1 cellular context compared by ENCODE assay signal in genomic region chr20:37651932-37652331, GRCh38.
TF ChIP-seq lines count a peak whose summit lies in the region.

No MANE protein-coding gene starts in this region.

TF ChIP-seq in HepG2, 621 proteins besides CTCF, POLR2A, EP300 and RAD21 (continued from another document and continues in another):
- no peak for TF ChIP-seq ZNF746 (CRISPR knock-in tag; IDR thresholded peaks at IDR 0.05)
- TF ChIP-seq SRSF9 (IDR thresholded peaks at IDR 0.05; ENCODE audit: borderline replicate concordance, insufficient read depth, low read depth, low read length, poor library complexity, severe bottlenecking), result no peak
- TF ChIP-seq NFRKB (IDR thresholded peaks at IDR 0.05), result no peak
- no peak for TF ChIP-seq ZNF20 (CRISPR knock-in tag; IDR thresholded peaks at IDR 0.05)
- TF ChIP-seq ZNF335 (CRISPR knock-in tag; IDR thresholded peaks at IDR 0.05), result no peak
- no peak for TF ChIP-seq HNF4G (IDR thresholded peaks at IDR 0.05; ENCODE audit: borderline replicate concordance, low read depth, low read length)
- no peak for TF ChIP-seq HNF4G (CRISPR knock-in tag; IDR thresholded peaks at IDR 0.05; ENCODE audit: borderline replicate concordance, low read depth)
- TF ChIP-seq, protein P1, sequence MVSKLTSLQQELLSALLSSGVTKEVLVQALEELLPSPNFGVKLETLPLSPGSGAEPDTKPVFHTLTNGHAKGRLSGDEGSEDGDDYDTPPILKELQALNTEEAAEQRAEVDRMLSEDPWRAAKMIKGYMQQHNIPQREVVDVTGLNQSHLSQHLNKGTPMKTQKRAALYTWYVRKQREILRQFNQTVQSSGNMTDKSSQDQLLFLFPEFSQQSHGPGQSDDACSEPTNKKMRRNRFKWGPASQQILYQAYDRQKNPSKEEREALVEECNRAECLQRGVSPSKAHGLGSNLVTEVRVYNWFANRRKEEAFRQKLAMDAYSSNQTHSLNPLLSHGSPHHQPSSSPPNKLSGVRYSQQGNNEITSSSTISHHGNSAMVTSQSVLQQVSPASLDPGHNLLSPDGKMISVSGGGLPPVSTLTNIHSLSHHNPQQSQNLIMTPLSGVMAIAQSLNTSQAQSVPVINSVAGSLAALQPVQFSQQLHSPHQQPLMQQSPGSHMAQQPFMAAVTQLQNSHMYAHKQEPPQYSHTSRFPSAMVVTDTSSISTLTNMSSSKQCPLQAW (CRISPR knock-in tag; IDR thresholded peaks at IDR 0.05), result no peak; the same call in 1 of the 2 replicates
- no peak for TF ChIP-seq ZNF724P (CRISPR knock-in tag; IDR thresholded peaks at IDR 0.05; ENCODE audit: borderline replicate concordance)
- TF ChIP-seq ZNF224 (CRISPR knock-in tag; IDR thresholded peaks at IDR 0.05), result no peak
- no peak for TF ChIP-seq ZSCAN21 (CRISPR knock-in tag; IDR thresholded peaks at IDR 0.05; ENCODE audit: borderline replicate concordance)
- TF ChIP-seq ZKSCAN1 (IDR thresholded peaks at IDR 0.05; ENCODE audit: low read length), result no peak
- TF ChIP-seq ZNF180 (CRISPR knock-in tag; IDR thresholded peaks at IDR 0.05; ENCODE audit: borderline replicate concordance, low read depth), result no peak
- no peak for TF ChIP-seq ZSCAN9 (CRISPR knock-in tag; IDR thresholded peaks at IDR 0.05; ENCODE audit: borderline replicate concordance)
- TF ChIP-seq SIN3A (IDR thresholded peaks at IDR 0.05; ENCODE audit: borderline replicate concordance, low read depth, low read length), result no peak
- TF ChIP-seq TEAD3 (CRISPR knock-in tag; optimal IDR thresholded peaks at IDR 0.05; ENCODE audit: borderline replicate concordance), result peak; percentile 49
- TF ChIP-seq ZNF652 (CRISPR knock-in tag; IDR thresholded peaks at IDR 0.05; ENCODE audit: borderline replicate concordance, low read depth), result no peak
- TF ChIP-seq ELK4 (CRISPR knock-in tag; IDR thresholded peaks at IDR 0.05; ENCODE audit: borderline replicate concordance), result no peak
- TF ChIP-seq ZNF317 (CRISPR knock-in tag; IDR thresholded peaks at IDR 0.05), result 0 out of 2 replicates have a peak, but pooled peaks have one; percentile 19
- TF ChIP-seq ZNF124 (CRISPR knock-in tag; IDR thresholded peaks at IDR 0.05), result no peak
- no peak for TF ChIP-seq POLR2AphosphoS2 (IDR thresholded peaks at IDR 0.05; ENCODE audit: low read depth, low read length)
- TF ChIP-seq ZBTB8A (CRISPR knock-in tag; IDR thresholded peaks at IDR 0.05; ENCODE audit: borderline replicate concordance, low read depth), result no peak
- no peak for TF ChIP-seq PHF5A (CRISPR knock-in tag; IDR thresholded peaks at IDR 0.05; ENCODE audit: low read depth, unreplicated experiment)
- no peak for TF ChIP-seq NCOA5 (CRISPR knock-in tag; IDR thresholded peaks at IDR 0.05)
- no peak for TF ChIP-seq ZNF670 (CRISPR knock-in tag; IDR thresholded peaks at IDR 0.05; ENCODE audit: borderline replicate concordance)
- peak; percentile 47 for TF ChIP-seq FOSL2 (CRISPR knock-in tag; IDR thresholded peaks at IDR 0.05)
- TF ChIP-seq EZH2 (conservative IDR thresholded peaks at IDR 0.05; ENCODE audit: low read depth, low read length), result no peak
- TF ChIP-seq SIX4 (CRISPR knock-in tag; IDR thresholded peaks at IDR 0.05), result no peak
- TF ChIP-seq KMT2B (CRISPR knock-in tag; IDR thresholded peaks at IDR 0.05), result no peak
- TF ChIP-seq, protein P2, sequence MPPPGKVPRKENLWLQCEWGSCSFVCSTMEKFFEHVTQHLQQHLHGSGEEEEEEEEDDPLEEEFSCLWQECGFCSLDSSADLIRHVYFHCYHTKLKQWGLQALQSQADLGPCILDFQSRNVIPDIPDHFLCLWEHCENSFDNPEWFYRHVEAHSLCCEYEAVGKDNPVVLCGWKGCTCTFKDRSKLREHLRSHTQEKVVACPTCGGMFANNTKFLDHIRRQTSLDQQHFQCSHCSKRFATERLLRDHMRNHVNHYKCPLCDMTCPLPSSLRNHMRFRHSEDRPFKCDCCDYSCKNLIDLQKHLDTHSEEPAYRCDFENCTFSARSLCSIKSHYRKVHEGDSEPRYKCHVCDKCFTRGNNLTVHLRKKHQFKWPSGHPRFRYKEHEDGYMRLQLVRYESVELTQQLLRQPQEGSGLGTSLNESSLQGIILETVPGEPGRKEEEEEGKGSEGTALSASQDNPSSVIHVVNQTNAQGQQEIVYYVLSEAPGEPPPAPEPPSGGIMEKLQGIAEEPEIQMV (CRISPR knock-in tag; IDR thresholded peaks at IDR 0.05; ENCODE audit: low read depth), result no peak
- no peak for TF ChIP-seq TP53 (CRISPR knock-in tag; conservative IDR thresholded peaks at IDR 0.05)
- no peak for TF ChIP-seq ZNF264 (CRISPR knock-in tag; IDR thresholded peaks at IDR 0.05)
- TF ChIP-seq ZNF607 (CRISPR knock-in tag; IDR thresholded peaks at IDR 0.05; ENCODE audit: borderline replicate concordance), result no peak
- TF ChIP-seq ZNF563 (CRISPR knock-in tag; IDR thresholded peaks at IDR 0.05), result no peak
- no peak for TF ChIP-seq RBAK (CRISPR knock-in tag; IDR thresholded peaks at IDR 0.05)
- TF ChIP-seq HDAC6 (IDR thresholded peaks at IDR 0.05; ENCODE audit: low read depth, low read length), result no peak
- TF ChIP-seq MTF1 (CRISPR knock-in tag; IDR thresholded peaks at IDR 0.05), result no peak
- no peak for TF ChIP-seq ZNF577 (CRISPR knock-in tag; IDR thresholded peaks at IDR 0.05; ENCODE audit: borderline replicate concordance, low read depth)
- TF ChIP-seq CHD2 (IDR thresholded peaks at IDR 0.05; ENCODE audit: low read depth, low read length), result 0 out of 2 replicates have a peak, but pooled peaks have one; percentile 29
- no peak for TF ChIP-seq NFATC3 (CRISPR knock-in tag; IDR thresholded peaks at IDR 0.05)
- no peak for TF ChIP-seq ZNF354B (CRISPR knock-in tag; IDR thresholded peaks at IDR 0.05)
- TF ChIP-seq ZFP91 (CRISPR knock-in tag; IDR thresholded peaks at IDR 0.05; ENCODE audit: borderline replicate concordance), result peak; percentile 34; the same call in 1 of the 2 replicates
- 0 out of 2 replicates have a peak, but pooled peaks have one; percentile 54 for TF ChIP-seq MIXL1 (CRISPR knock-in tag; IDR thresholded peaks at IDR 0.05)
- TF ChIP-seq, protein P3, sequence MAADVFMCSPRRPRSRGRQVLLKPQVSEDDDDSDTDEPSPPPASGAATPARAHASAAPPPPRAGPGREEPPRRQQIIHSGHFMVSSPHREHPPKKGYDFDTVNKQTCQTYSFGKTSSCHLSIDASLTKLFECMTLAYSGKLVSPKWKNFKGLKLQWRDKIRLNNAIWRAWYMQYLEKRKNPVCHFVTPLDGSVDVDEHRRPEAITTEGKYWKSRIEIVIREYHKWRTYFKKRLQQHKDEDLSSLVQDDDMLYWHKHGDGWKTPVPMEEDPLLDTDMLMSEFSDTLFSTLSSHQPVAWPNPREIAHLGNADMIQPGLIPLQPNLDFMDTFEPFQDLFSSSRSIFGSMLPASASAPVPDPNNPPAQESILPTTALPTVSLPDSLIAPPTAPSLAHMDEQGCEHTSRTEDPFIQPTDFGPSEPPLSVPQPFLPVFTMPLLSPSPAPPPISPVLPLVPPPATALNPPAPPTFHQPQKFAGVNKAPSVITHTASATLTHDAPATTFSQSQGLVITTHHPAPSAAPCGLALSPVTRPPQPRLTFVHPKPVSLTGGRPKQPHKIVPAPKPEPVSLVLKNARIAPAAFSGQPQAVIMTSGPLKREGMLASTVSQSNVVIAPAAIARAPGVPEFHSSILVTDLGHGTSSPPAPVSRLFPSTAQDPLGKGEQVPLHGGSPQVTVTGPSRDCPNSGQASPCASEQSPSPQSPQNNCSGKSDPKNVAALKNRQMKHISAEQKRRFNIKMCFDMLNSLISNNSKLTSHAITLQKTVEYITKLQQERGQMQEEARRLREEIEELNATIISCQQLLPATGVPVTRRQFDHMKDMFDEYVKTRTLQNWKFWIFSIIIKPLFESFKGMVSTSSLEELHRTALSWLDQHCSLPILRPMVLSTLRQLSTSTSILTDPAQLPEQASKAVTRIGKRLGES (CRISPR knock-in tag; IDR thresholded peaks at IDR 0.05; ENCODE audit: borderline replicate concordance), result no peak
- TF ChIP-seq, protein P4, sequence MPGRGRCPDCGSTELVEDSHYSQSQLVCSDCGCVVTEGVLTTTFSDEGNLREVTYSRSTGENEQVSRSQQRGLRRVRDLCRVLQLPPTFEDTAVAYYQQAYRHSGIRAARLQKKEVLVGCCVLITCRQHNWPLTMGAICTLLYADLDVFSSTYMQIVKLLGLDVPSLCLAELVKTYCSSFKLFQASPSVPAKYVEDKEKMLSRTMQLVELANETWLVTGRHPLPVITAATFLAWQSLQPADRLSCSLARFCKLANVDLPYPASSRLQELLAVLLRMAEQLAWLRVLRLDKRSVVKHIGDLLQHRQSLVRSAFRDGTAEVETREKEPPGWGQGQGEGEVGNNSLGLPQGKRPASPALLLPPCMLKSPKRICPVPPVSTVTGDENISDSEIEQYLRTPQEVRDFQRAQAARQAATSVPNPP (CRISPR knock-in tag; IDR thresholded peaks at IDR 0.05), result no peak
- TF ChIP-seq GPN1 (CRISPR knock-in tag; IDR thresholded peaks at IDR 0.05; ENCODE audit: borderline replicate concordance), result no peak
- no peak for TF ChIP-seq RNF219 (CRISPR knock-in tag; IDR thresholded peaks at IDR 0.05)
- no peak for TF ChIP-seq ZMAT3 (CRISPR knock-in tag; conservative IDR thresholded peaks at IDR 0.05)
- TF ChIP-seq TARDBP (CRISPR knock-in tag; IDR thresholded peaks at IDR 0.05), result peak; percentile 65; the same call in 1 of the 2 replicates
- TF ChIP-seq NR2F1 (CRISPR knock-in tag; IDR thresholded peaks at IDR 0.05), result no peak
- TF ChIP-seq FOXA1 (IDR thresholded peaks at IDR 0.05), result no peak
- no peak for TF ChIP-seq FOXA1 (CRISPR knock-in tag; IDR thresholded peaks at IDR 0.05)
- TF ChIP-seq SNAPC2 (CRISPR knock-in tag; IDR thresholded peaks at IDR 0.05), result no peak
- TF ChIP-seq ZNF296 (CRISPR knock-in tag; conservative IDR thresholded peaks at IDR 0.05), result no peak
- TF ChIP-seq, protein P5, sequence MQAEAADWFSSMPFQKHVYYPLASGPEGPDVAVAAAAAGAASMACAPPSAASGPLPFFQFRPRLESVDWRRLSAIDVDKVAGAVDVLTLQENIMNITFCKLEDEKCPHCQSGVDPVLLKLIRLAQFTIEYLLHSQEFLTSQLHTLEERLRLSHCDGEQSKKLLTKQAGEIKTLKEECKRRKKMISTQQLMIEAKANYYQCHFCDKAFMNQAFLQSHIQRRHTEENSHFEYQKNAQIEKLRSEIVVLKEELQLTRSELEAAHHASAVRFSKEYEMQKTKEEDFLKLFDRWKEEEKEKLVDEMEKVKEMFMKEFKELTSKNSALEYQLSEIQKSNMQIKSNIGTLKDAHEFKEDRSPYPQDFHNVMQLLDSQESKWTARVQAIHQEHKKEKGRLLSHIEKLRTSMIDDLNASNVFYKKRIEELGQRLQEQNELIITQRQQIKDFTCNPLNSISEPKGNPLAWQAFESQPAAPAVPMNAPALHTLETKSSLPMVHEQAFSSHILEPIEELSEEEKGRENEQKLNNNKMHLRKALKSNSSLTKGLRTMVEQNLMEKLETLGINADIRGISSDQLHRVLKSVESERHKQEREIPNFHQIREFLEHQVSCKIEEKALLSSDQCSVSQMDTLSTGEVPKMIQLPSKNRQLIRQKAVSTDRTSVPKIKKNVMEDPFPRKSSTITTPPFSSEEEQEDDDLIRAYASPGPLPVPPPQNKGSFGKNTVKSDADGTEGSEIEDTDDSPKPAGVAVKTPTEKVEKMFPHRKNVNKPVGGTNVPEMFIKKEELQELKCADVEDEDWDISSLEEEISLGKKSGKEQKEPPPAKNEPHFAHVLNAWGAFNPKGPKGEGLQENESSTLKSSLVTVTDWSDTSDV (CRISPR knock-in tag; IDR thresholded peaks at IDR 0.05), result no peak
- TF ChIP-seq JUND (CRISPR knock-in tag; IDR thresholded peaks at IDR 0.05), result no peak
- TF ChIP-seq, protein P6, sequence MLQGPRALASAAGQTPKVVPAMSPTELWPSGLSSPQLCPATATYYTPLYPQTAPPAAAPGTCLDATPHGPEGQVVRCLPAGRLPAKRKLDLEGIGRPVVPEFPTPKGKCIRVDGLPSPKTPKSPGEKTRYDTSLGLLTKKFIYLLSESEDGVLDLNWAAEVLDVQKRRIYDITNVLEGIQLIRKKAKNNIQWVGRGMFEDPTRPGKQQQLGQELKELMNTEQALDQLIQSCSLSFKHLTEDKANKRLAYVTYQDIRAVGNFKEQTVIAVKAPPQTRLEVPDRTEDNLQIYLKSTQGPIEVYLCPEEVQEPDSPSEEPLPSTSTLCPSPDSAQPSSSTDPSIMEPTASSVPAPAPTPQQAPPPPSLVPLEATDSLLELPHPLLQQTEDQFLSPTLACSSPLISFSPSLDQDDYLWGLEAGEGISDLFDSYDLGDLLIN (CRISPR knock-in tag; IDR thresholded peaks at IDR 0.05; ENCODE audit: borderline replicate concordance), result no peak
- TF ChIP-seq FOXA3 (CRISPR knock-in tag; IDR thresholded peaks at IDR 0.05), result 0 out of 2 replicates have a peak, but pooled peaks have one; percentile 9
